Comparison of ENCODE assay signal across 8 cellular contexts in genomic region chr3:179558742-179559364, GRCh38. TPM values are rescaled to one million over a fixed set of nuclear protein-coding genes. Genes with fewer than 3 reads are reported as not detected.
DNase-seq lines count a peak whose midpoint lies in the region; ATAC-seq and TF ChIP-seq lines count a peak whose summit lies in the region.

No MANE protein-coding gene starts in this region.

- H3K4me3 ChIP-seq in breast epithelium: no peak overlapping the region
- H3K4me3 ChIP-seq in kidney epithelial cell (ENCODE audit: low read depth, low read length): no peak overlapping the region

- no peaks in the 10 kb centered on the region for H3K9me3 ChIP-seq in breast epithelium

- TF ChIP-seq CTCF in breast epithelium (IDR thresholded peaks at IDR 0.05) (peak in 2 of 3 donors; percentile 72 to 81), kidney epithelial cell (IDR thresholded peaks at IDR 0.05; ENCODE audit: insufficient read depth, low read length, poor library complexity, severe bottlenecking) (peak; percentile 88)

- peaks cover 0 to 4% of the 10 kb centered on the region in 2 donors for H3K4me1 ChIP-seq in breast epithelium

- H3K36me3 ChIP-seq in breast epithelium (no peaks in the 10 kb centered on the region), kidney epithelial cell (ENCODE audit: control insufficient read depth, insufficient read depth, low read length) (no peaks in the 10 kb centered on the region)

- no peak for ATAC-seq in GM21737 (IDR thresholded peaks at IDR 0.05; ENCODE audit: unreplicated experiment)

- H3K27me3 ChIP-seq in breast epithelium (no peaks in the 10 kb centered on the region), kidney epithelial cell (ENCODE audit: control insufficient read depth, insufficient read depth, low read length) (no peaks in the 10 kb centered on the region)

- DNase-seq in SIG-M5 treated with dmso at 0.1 percent for 504 hours (lab: John Stamatoyannopoulos, UW; ENCODE audit: unreplicated experiment) (peak; percentile 54), SIG-M5 (lab: John Stamatoyannopoulos, UW) (no peak), NCI-H1092 treated with DMSO at 0.1 percent for 48 hours (lab: John Stamatoyannopoulos, UW) (peak; percentile 52), SW480 (ENCODE audit: low spot score) (peak; percentile 68), breast epithelium (ENCODE audit: low spot score in 2 of 2) (peak in 1 of 2 donors; percentile 49), kidney epithelial cell (ENCODE audit: low read depth) (no peak)
- DNase-seq in stimulated activated CD4-positive, alpha-beta T cell treated with anti-CD3 and anti-CD28 coated beads, Interleukin-4, amount 100 ng/mL, for 4 hours: peak; percentile 10 to 14

- TF ChIP-seq POLR2A in breast epithelium (IDR thresholded peaks at IDR 0.05): no peak

- intact Hi-C loops in breast epithelium (cut with DNase I; ENCODE audit: low total_unique reads): no loop called here

- no peak overlapping the region for H3K27ac ChIP-seq in breast epithelium

RNA-seq across cellular contexts. Expression of gene ACTL6A, which starts 3.9 kb away (rescaled TPM):
- total RNA-seq in breast epithelium (10 to 100 TPM; 37.1 to 58.1 (median 46.2) TPM), kidney epithelial cell (84.6 and 94.1 TPM in 2 replicates)

RNA-seq across cellular contexts. Expression of gene MRPL47, which starts 45.6 kb away (rescaled TPM):
- total RNA-seq in breast epithelium (10 to 100 TPM; 21.4 to 28.5 (median 23.4) TPM), kidney epithelial cell (51.2 and 54.1 TPM in 2 replicates)

RNA-seq across cellular contexts. Expression of gene NDUFB5, which starts 45.7 kb away (rescaled TPM):
- total RNA-seq in breast epithelium (10 to 100 TPM; 62.6 to 97.5 (median 95.9) TPM), kidney epithelial cell (93.0 and 103 TPM in 2 replicates)

Comparison
In these comparisons a context has a peak if more than half of its experiments do, and no peak if none do; other contexts are left out.
1. DNase-seq: peak in SIG-M5 treated with dmso at 0.1 percent for 504 hours (single experiment), NCI-H1092 treated with DMSO at 0.1 percent for 48 hours (single experiment), SW480 (single experiment) and stimulated activated CD4-positive, alpha-beta T cell treated with anti-CD3 and anti-CD28 coated beads, Interleukin-4, amount 100 ng/mL, for 4 hours (2 of 2); none in SIG-M5 (single experiment) and kidney epithelial cell (single experiment).